10 cellular contexts compared by ENCODE assay signal in the genomic region with DNA sequence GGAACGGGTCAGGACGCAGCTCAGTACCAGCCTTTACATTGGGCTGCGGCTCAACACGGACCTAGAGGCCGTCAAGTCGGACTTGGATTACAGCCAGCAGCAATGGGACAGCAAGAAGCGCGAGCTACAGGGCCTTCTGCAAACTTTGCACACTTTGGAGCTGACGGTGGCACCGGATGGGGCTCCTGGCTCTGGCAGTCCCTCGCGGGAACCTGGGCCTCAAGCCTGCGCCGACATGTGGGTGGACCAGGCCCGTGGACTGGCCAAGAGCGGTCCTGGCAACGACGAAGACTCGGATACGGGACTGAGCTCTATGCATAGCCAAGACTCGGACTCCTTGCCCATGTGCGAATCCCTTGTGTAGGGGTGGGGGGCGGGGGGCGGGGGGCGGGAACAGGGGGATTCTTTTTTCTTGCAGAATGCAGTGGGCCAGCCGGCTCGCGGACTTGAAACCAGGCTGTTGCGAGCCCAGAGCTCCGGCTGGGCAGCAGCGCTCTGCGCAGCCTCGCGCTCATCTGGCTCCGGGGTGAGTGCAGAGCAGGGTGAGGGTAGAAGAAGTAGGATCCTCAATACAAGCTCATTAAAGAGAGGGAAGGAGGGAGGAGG. TPM values are rescaled to one million over a fixed set of nuclear protein-coding genes. Genes with fewer than 3 reads are reported as not detected.
DNase-seq lines count a peak whose midpoint lies in the region; ATAC-seq, FAIRE-seq and TF ChIP-seq lines count a peak whose summit lies in the region.
"Had no signal": no experiment of that assay in that cellular context is flagged by ENCODE, and none has a peak within 500 bp of the region (broad histone marks: within the 10 kb centered on the region; RNA-seq: fewer than 3 reads in every experiment).

No MANE protein-coding gene starts in this region.

- ATAC-seq in omental fat pad (ENCODE audit: low FRiP score), result no peak
- no peak for ATAC-seq in GM21825 (IDR thresholded peaks at IDR 0.05; ENCODE audit: unreplicated experiment)
- no peak for ATAC-seq in HG02571 (IDR thresholded peaks at IDR 0.05; ENCODE audit: unreplicated experiment)

- H3K27ac Mint-ChIP-seq in progenitor cell of endocrine pancreas, result peak overlapping the region; percentile 95

- H3K9me3 Mint-ChIP-seq in progenitor cell of endocrine pancreas (ENCODE audit: low read depth), result peaks cover 3% of the 10 kb centered on the region

- DNase-seq in GM13976 (ENCODE audit: low spot score) (peak; percentile 20), bronchial epithelial cell (ENCODE audit: low read depth) (peak; percentile 15), iPS-NIHi11 (ENCODE audit: low spot score) (peak; percentile 33), progenitor cell of endocrine pancreas (ENCODE audit: low spot score, unreplicated experiment) (peak; percentile 27), omental fat pad (ENCODE audit: low spot score) (no peak), T-helper 2 cell (no peak)
- DNase-seq: activated CD4-positive, alpha-beta T cell treated with anti-CD3 and anti-CD28 coated beads, Interleukin-2, amount 50 U/mL, for 48 hours; NCI-H1694 had no signal

- no peak for FAIRE-seq in bronchial epithelial cell (lab: Jason Lieb, UNC)

- peaks cover 49% of the 10 kb centered on the region for H3K4me1 Mint-ChIP-seq in progenitor cell of endocrine pancreas (ENCODE audit: low read depth)

- no peaks in the 10 kb centered on the region for H3K27me3 ChIP-seq in bronchial epithelial cell (ENCODE audit: control insufficient read depth, insufficient read depth, low read length)

- in situ Hi-C loops in GM13976 (cut with MboI; ENCODE audit: low sequenced_read_pairs, unreplicated experiment), result no loop called here

- H3K4me3 ChIP-seq in bronchial epithelial cell (ENCODE audit: low read depth, low read length), result peak overlapping the region; percentile 50

- peaks cover 10% of the 10 kb centered on the region for H3K36me3 Mint-ChIP-seq in progenitor cell of endocrine pancreas (ENCODE audit: insufficient read depth)

- H3K27me3 Mint-ChIP-seq in progenitor cell of endocrine pancreas, result no peaks in the 10 kb centered on the region

- no peaks in the 10 kb centered on the region for H3K36me3 ChIP-seq in bronchial epithelial cell (ENCODE audit: control insufficient read depth, insufficient read depth, low read length)

- TF ChIP-seq CTCF in GM13976 (IDR thresholded peaks at IDR 0.05; ENCODE audit: borderline replicate concordance, control extremely low read depth, extremely low read depth, insufficient read depth, missing control alignments), result no peak
- no peak for TF ChIP-seq CTCF in bronchial epithelial cell (IDR thresholded peaks at IDR 0.05; ENCODE audit: insufficient read depth, low read length, severe bottlenecking)
- no peak for TF ChIP-seq CTCF in progenitor cell of endocrine pancreas (IDR thresholded peaks at IDR 0.05; ENCODE audit: unreplicated experiment)
- no peak for TF ChIP-seq CTCF in omental fat pad (IDR thresholded peaks at IDR 0.05)

- peak overlapping the region; percentile 86 for H3K4me3 Mint-ChIP-seq in progenitor cell of endocrine pancreas (ENCODE audit: low read depth)

RNA-seq across cellular contexts. Expression of gene RASSF10, which starts 1.7 kb away (rescaled TPM):
- total RNA-seq in bronchial epithelial cell (2.1 and 2.4 TPM in 2 replicates), progenitor cell of endocrine pancreas (21.7 and 24.4 TPM in 2 replicates), omental fat pad (1 to 10 TPM in 1 of 4 donors, under 1 TPM in 2, not detected in 1; 0.12 to 1.7 (median 0.19) TPM)

Comparison
In these comparisons a context has a peak if more than half of its experiments do, and no peak if none do; other contexts are left out.
1. DNase-seq: peak in GM13976 (single experiment), bronchial epithelial cell (single experiment), iPS-NIHi11 (single experiment) and progenitor cell of endocrine pancreas (single experiment); none in omental fat pad (single experiment) and T-helper 2 cell (0 of 5).